15 cellular contexts compared by ENCODE assay signal in genomic region chr1:170200665-170201397, GRCh38. TPM values are rescaled to one million over a fixed set of nuclear protein-coding genes. Genes with fewer than 3 reads are reported as not detected.
DNase-seq lines count a peak whose midpoint lies in the region; ATAC-seq, FAIRE-seq and TF ChIP-seq lines count a peak whose summit lies in the region.
"Had no signal": no experiment of that assay in that cellular context is flagged by ENCODE, and none has a peak within 500 bp of the region (broad histone marks: within the 10 kb centered on the region; RNA-seq: fewer than 3 reads in every experiment).

No MANE protein-coding gene starts in this region.

- intact Hi-C loops in adrenal gland (cut with DNase I): no loop called here
- intact Hi-C loops in heart left ventricle (cut with DNase I): no loop called here
- intact Hi-C loops in sciatic nerve (cut with DNase I): no loop called here

- DNase-seq in AG08395 (ENCODE audit: low spot score) (peak; percentile 50), adrenal gland (peak in 6 of 7 donors; percentile 36 to 75 (median 64)), heart left ventricle (no peak), sciatic nerve (ENCODE audit: low spot score) (no peak), cerebellar nuclear complex (lab: John Stamatoyannopoulos, UW) (no peak), activated gamma-delta T cell (lab: John Stamatoyannopoulos, UW) (no peak), GM12892 (ENCODE audit: insufficient read length) (no peak), SW480 (ENCODE audit: low spot score) (no peak)
- DNase-seq: activated CD8-positive, alpha-beta memory T cell treated with anti-CD3 and anti-CD28 coated beads, Interleukin-2, amount 50 U/mL, for 48 hours; DMS79; substantia nigra; WERI-Rb-1 had no signal

- no peaks in the 10 kb centered on the region for H3K9me3 ChIP-seq in adrenal gland (replicated peaks in 1 of 3)
- H3K9me3 ChIP-seq in heart left ventricle: peaks cover 0 to 4% (median 0%) of the 10 kb centered on the region in 12 donors

- FAIRE-seq in GM12892 (lab: Jason Lieb, UNC): no peak
- FAIRE-seq: frontal cortex, keratinocyte had no signal

- H3K4me3 ChIP-seq in adrenal gland (peak overlapping the region in 1 of 4 donors; percentile 22), heart left ventricle (peak overlapping the region in 3 of 12 donors; percentile 1 to 22 (median 18))

- H3K27me3 ChIP-seq in adrenal gland: no peaks in the 10 kb centered on the region
- no peaks in the 10 kb centered on the region for H3K27me3 ChIP-seq in heart left ventricle

- WGBS in adrenal gland, 4 donors: 16 to 26% (median 20%) methylated on average over 4 of the region's 4 CpGs
- 21 to 48% (median 31%) methylated on average over 4 of the region's 4 CpGs for WGBS in heart left ventricle, 4 donors

- H3K4me1 ChIP-seq in adrenal gland (replicated peaks in 1 of 2) (peaks cover 9 to 18% of the 10 kb centered on the region in 2 donors), heart left ventricle (peaks cover 0 to 35% (median 17%) of the 10 kb centered on the region in 12 donors)

- ATAC-seq in heart left ventricle (peak in 3 of 4 donors; percentile 39 to 64 (median 56)), sciatic nerve (peak; percentile 63)

- H3K27ac ChIP-seq in adrenal gland (peak overlapping the region; percentile 19 to 60 (median 46)), heart left ventricle (peak overlapping the region; percentile 14 to 79 (median 64))
- H3K27ac ChIP-seq: WERI-Rb-1 had no signal

- H3K36me3 ChIP-seq in adrenal gland (replicated peaks in 1 of 2): no peaks in the 10 kb centered on the region
- H3K36me3 ChIP-seq in heart left ventricle: no peaks in the 10 kb centered on the region
- H3K36me3 ChIP-seq: WERI-Rb-1 had no signal

- TF ChIP-seq CTCF in adrenal gland (IDR thresholded peaks at IDR 0.05) (peak in 2 of 6 experiments; percentile 16 to 25), heart left ventricle (IDR thresholded peaks at IDR 0.05) (peak in 4 of 12 donors; percentile 12 to 45 (median 22))

- TF ChIP-seq POLR2A in adrenal gland (IDR thresholded peaks at IDR 0.05) (no peak), heart left ventricle (IDR thresholded peaks at IDR 0.05) (no peak), GM12892 (IDR thresholded peaks at IDR 0.05; ENCODE audit: low read depth, low read length) (no peak)

RNA-seq across cellular contexts. Expression of gene NTMT2, which starts 55.1 kb away (rescaled TPM):
- total RNA-seq in adrenal gland (not detected), heart left ventricle (1 to 10 TPM in 8 of 9 donors, under 1 TPM in 1; 0.56 to 3.6 (median 2.0) TPM), sciatic nerve (not detected)
- polyA plus RNA-seq in adrenal gland (not detected), heart left ventricle (1 to 10 TPM in 1 of 2 donors, under 1 TPM in 1; 0.33 to 1.1 TPM)
- not detected for polyA plus RNA-seq in GM12892 (2012; ENCODE audit: missing spikeins)
- polyA plus RNA-seq: BJ, keratinocyte had no signal

Comparison
In these comparisons a context has a peak if more than half of its experiments do, and no peak if none do; other contexts are left out.
1. DNase-seq: peak in AG08395 (single experiment) and adrenal gland (6 of 7); none in heart left ventricle (0 of 5), sciatic nerve (single experiment), cerebellar nuclear complex (0 of 2), activated gamma-delta T cell (single experiment), GM12892 (single experiment) and SW480 (single experiment).